16 cellular contexts compared by ENCODE assay signal in genomic region chr4:8765084-8765483, GRCh38.
DNase-seq lines count a peak whose midpoint lies in the region; ATAC-seq and TF ChIP-seq lines count a peak whose summit lies in the region.
"Had no signal": no experiment of that assay in that cellular context is flagged by ENCODE, and none has a peak within 500 bp of the region (broad histone marks: within the 10 kb centered on the region; RNA-seq: fewer than 3 reads in every experiment).

No MANE protein-coding gene starts in this region.

- dilution Hi-C loops in mammary epithelial cell (cut with HindIII; ENCODE audit: low sequenced_read_pairs): no loop called here

- H3K9me3 ChIP-seq in osteoblast (ENCODE audit: low read depth, low read length): no peaks in the 10 kb centered on the region
- H3K9me3 ChIP-seq in mammary epithelial cell (replicated peaks; ENCODE audit: insufficient read depth, low read length): peaks cover 20% of the 10 kb centered on the region
- H3K9me3 ChIP-seq: SJCRH30 had no signal

- H3K4me2 ChIP-seq in osteoblast (ENCODE audit: insufficient read depth, low read length): no peak overlapping the region
- H3K4me2 ChIP-seq in mammary epithelial cell (ENCODE audit: insufficient read depth, low read depth, low read length): no peak overlapping the region

- no TSS peak for BruUV-seq in mammary epithelial cell (replicated peaks; lab: Mats Ljungman, UMichigan)

- in situ Hi-C loops in mammary epithelial cell (cut with MboI; ENCODE audit: low sequenced_read_pairs in 2 of 2): no loop called here

- ATAC-seq in left ventricle myocardium superior (no peak), GM19351 (IDR thresholded peaks at IDR 0.05; ENCODE audit: unreplicated experiment) (no peak)
- ATAC-seq: HCT116 had no signal

- H3K27ac ChIP-seq in osteoblast (ENCODE audit: low read depth, low read length) (no peak overlapping the region), mammary epithelial cell (ENCODE audit: insufficient read depth, low read depth, low read length) (no peak overlapping the region)
- H3K27ac ChIP-seq: SJCRH30 had no signal

- no peak overlapping the region for H2AFZ ChIP-seq in osteoblast (ENCODE audit: low read length)
- no peak overlapping the region for H2AFZ ChIP-seq in mammary epithelial cell (ENCODE audit: low read depth, low read length)

- no peaks in the 10 kb centered on the region for H3K4me1 ChIP-seq in osteoblast (ENCODE audit: insufficient read depth, low read length)
- H3K4me1 ChIP-seq in mammary epithelial cell (ENCODE audit: insufficient read depth, low read length): no peaks in the 10 kb centered on the region
- H3K4me1 ChIP-seq: SJCRH30 had no signal

- no peak overlapping the region for H3K4me3 ChIP-seq in H7 (ENCODE audit: insufficient read depth, low read depth, low read length)
- H3K4me3 ChIP-seq in osteoblast (ENCODE audit: insufficient read depth, low read length): no peak overlapping the region
- H3K4me3 ChIP-seq in mammary epithelial cell (replicated peaks in 1 of 3; ENCODE audit: insufficient read depth in 1 of 3, low read depth in 2 of 3, low read length in 3 of 3): no peak overlapping the region
- H3K4me3 ChIP-seq: SJCRH30 had no signal

- DNase-seq in 8988T (peak; percentile 8), H7 (peak; percentile 28), left ventricle myocardium superior (peak; percentile 13), osteoblast (ENCODE audit: insufficient read length, low spot score, missing footprints) (peak; percentile 39), mucosa of gallbladder (ENCODE audit: low spot score) (no peak), activated gamma-delta T cell (lab: John Stamatoyannopoulos, UW) (no peak), mammary epithelial cell (no peak)
- DNase-seq: CD4-positive, alpha-beta T cell; EL; NCI-H1105 treated with DMSO at 0.1 percent for 48 hours; NCI-H187; NCI-H69; NK-92 treated with Interleukin-12 subunit alpha and Interleukin-12 subunit beta, amount 100 ng/mL, for 24 hours; SJCRH30 had no signal

- no peaks in the 10 kb centered on the region for H3K79me2 ChIP-seq in osteoblast (ENCODE audit: insufficient read depth, low read length)
- H3K79me2 ChIP-seq in mammary epithelial cell (ENCODE audit: insufficient read depth, low read length): no peaks in the 10 kb centered on the region

- 63% methylated on average over 8 of the region's 11 CpGs for whole genome bisulfite sequencing in mammary epithelial cell (ENCODE audit: low coverage, missing lambda C conversion rate)

- no peaks in the 10 kb centered on the region for H4K20me1 ChIP-seq in osteoblast (ENCODE audit: insufficient read depth, low read length)
- H4K20me1 ChIP-seq in mammary epithelial cell (ENCODE audit: insufficient read depth, low read length): no peaks in the 10 kb centered on the region

- no peak overlapping the region for H3K9ac ChIP-seq in mammary epithelial cell (ENCODE audit: insufficient read depth, low read length)

- CTCF ChIA-PET in mammary epithelial cell (lab: Charles Lee; ENCODE audit: low non-redundant PET): no interaction called here

- H3K27me3 ChIP-seq in H7 (ENCODE audit: control insufficient read depth, insufficient read depth, low read length) (no peaks in the 10 kb centered on the region), osteoblast (ENCODE audit: insufficient read depth, low read length) (no peaks in the 10 kb centered on the region), mammary epithelial cell (ENCODE audit: insufficient read depth, low read length) (no peaks in the 10 kb centered on the region)

- H3K36me3 ChIP-seq in H7 (replicated peaks; ENCODE audit: control insufficient read depth, insufficient read depth, low read length) (no peaks in the 10 kb centered on the region), osteoblast (ENCODE audit: insufficient read depth, low read length) (no peaks in the 10 kb centered on the region), mammary epithelial cell (ENCODE audit: insufficient read depth, low read length) (no peaks in the 10 kb centered on the region)
- H3K36me3 ChIP-seq: SJCRH30 had no signal

- no peak for TF ChIP-seq CTCF in osteoblast (IDR thresholded peaks at IDR 0.05; ENCODE audit: extremely low read depth, low read depth, low read length)
- no peak for TF ChIP-seq CTCF in mammary epithelial cell (conservative IDR thresholded peaks at IDR 0.05 in 1 of 2, IDR thresholded peaks at IDR 0.05 in 1 of 2; ENCODE audit: extremely low read depth in 1 of 2, insufficient read depth in 1 of 2, low read depth in 1 of 2, low read length in 2 of 2)

- intact Hi-C loops in left ventricle myocardium superior (cut with micrococcal nuclease) (no loop called here), mammary epithelial cell (cut with micrococcal nuclease) (no loop called here)

Comparison
In these comparisons a context has a peak if more than half of its experiments do, and no peak if none do; other contexts are left out.
1. DNase-seq: peak in 8988T (single experiment), H7 (single experiment), left ventricle myocardium superior (single experiment) and osteoblast (single experiment); none in mucosa of gallbladder (single experiment), activated gamma-delta T cell (single experiment) and mammary epithelial cell (single experiment).